ENCODE assay signal across 8 cellular contexts in the genomic region with DNA sequence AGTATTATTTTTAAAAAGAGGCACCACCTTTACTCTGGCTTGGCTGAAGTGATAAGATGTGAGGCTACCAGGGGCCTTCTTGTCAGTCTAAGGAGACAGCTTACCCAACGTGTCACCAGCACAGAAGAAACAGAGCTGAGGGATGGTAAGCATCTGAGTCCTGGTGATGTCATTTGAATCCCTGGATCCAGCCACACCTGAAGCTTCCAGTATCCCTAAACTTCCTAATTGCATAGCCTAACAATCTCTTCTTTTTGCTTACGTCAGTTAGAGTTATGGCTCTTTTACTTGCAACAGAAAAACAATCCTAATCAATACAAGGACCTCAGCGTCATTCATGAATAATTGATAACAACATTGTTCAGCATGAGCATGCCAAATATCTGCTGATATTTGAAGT.
"Had no signal": no experiment of that assay in that cellular context is flagged by ENCODE, and none has a peak within 500 bp of the region (broad histone marks: within the 10 kb centered on the region; RNA-seq: fewer than 3 reads in every experiment).

No MANE protein-coding gene starts in this region.

- H3K4me3 ChIP-seq: GM12878 had no signal

- DNase-seq: GDM1, GF-D8 had no signal

- FAIRE-seq: G401.6, GM12878, GM12891, GM12892, GM18507, GM19239 had no signal

- ATAC-seq: GM12878 had no signal
